ENCODE assay signal across 20 cellular contexts in genomic region chr14:67579636-67580035, GRCh38. TPM values are rescaled to one million over a fixed set of nuclear protein-coding genes. Genes with fewer than 3 reads are reported as not detected.
DNase-seq lines count a peak whose midpoint lies in the region; FAIRE-seq and TF ChIP-seq lines count a peak whose summit lies in the region.
"Had no signal": no experiment of that assay in that cellular context is flagged by ENCODE, and none has a peak within 500 bp of the region (broad histone marks: within the 10 kb centered on the region; RNA-seq: fewer than 3 reads in every experiment).

No MANE protein-coding gene starts in this region.

- H3K36me3 ChIP-seq in hepatocyte (replicated peaks; ENCODE audit: insufficient read depth, low read depth) (no peaks in the 10 kb centered on the region), neuronal stem cell (replicated peaks in 1 of 2; ENCODE audit: control insufficient read depth in 2 of 2, insufficient read depth in 2 of 2, low read length in 2 of 2) (peaks cover 6 to 7% of the 10 kb centered on the region in 2 donors)
- H3K36me3 ChIP-seq: BE2C had no signal

- H3K4me2 ChIP-seq in hepatocyte (no peak overlapping the region), neuronal stem cell (ENCODE audit: insufficient read depth, low read length, poor library complexity, severe bottlenecking) (no peak overlapping the region)

- H4K91ac ChIP-seq in neuronal stem cell (ENCODE audit: low read depth, low read length, poor library complexity): no peak overlapping the region

- H3K79me2 ChIP-seq in hepatocyte: no peaks in the 10 kb centered on the region

- peaks cover 15% of the 10 kb centered on the region for H3K4me1 ChIP-seq in hepatocyte (ENCODE audit: insufficient read depth)
- no peaks in the 10 kb centered on the region for H3K4me1 ChIP-seq in neuronal stem cell (ENCODE audit: control insufficient read depth in 2 of 2, insufficient read depth in 1 of 2, low read depth in 1 of 2, low read length in 2 of 2)
- H3K4me1 ChIP-seq: BE2C had no signal

- H3K27me3 ChIP-seq in hepatocyte (no peaks in the 10 kb centered on the region), neuronal stem cell (ENCODE audit: control insufficient read depth in 3 of 3, insufficient read depth in 3 of 3, low read depth in 1 of 3, low read length in 3 of 3) (no peaks in the 10 kb centered on the region)
- H3K27me3 ChIP-seq: BE2C had no signal

- H3K23ac ChIP-seq in neuronal stem cell (ENCODE audit: low read depth, low read length, poor library complexity): no peak overlapping the region

- no peak overlapping the region for H2AFZ ChIP-seq in hepatocyte
- H2AFZ ChIP-seq in neuronal stem cell (ENCODE audit: low read length): no peak overlapping the region

- H4K20me1 ChIP-seq in hepatocyte (ENCODE audit: insufficient read depth, poor library complexity, severe bottlenecking): no peaks in the 10 kb centered on the region

- no peak overlapping the region for H2BK12ac ChIP-seq in neuronal stem cell (ENCODE audit: low read length)

- peak; percentile 95 for FAIRE-seq in urothelium cell line (lab: Jason Lieb, UNC)
- FAIRE-seq: A204.1, G401.6, GM12891, HepG2 had no signal

- H3K9me2 ChIP-seq in hepatocyte (replicated peaks; ENCODE audit: insufficient read depth): no peaks in the 10 kb centered on the region

- no peak overlapping the region for H3K18ac ChIP-seq in neuronal stem cell (ENCODE audit: low read length)

- H3K9me3 ChIP-seq in hepatocyte (ENCODE audit: low read depth): no peaks in the 10 kb centered on the region
- H3K9me3 ChIP-seq in neuronal stem cell (replicated peaks in 1 of 2; ENCODE audit: control insufficient read depth in 2 of 2, insufficient read depth in 1 of 2, low read depth in 1 of 2, low read length in 2 of 2): no peaks in the 10 kb centered on the region
- H3K9me3 ChIP-seq: BE2C had no signal

- no peak overlapping the region for H4K8ac ChIP-seq in neuronal stem cell (ENCODE audit: low read depth, low read length)

- peak overlapping the region; percentile 40 for H2AK5ac ChIP-seq in neuronal stem cell (ENCODE audit: low read depth, low read length)

- no peak overlapping the region for H2BK5ac ChIP-seq in neuronal stem cell (ENCODE audit: low read length)

- H3K14ac ChIP-seq in neuronal stem cell (ENCODE audit: low read length): no peak overlapping the region

- DNase-seq in hepatocyte (ENCODE audit: low spot score) (no peak), neuronal stem cell (ENCODE audit: low spot score) (no peak), urothelium cell line (ENCODE audit: low spot score) (no peak), NCI-H774 (lab: John Stamatoyannopoulos, UW) (no peak), DMS 273 treated with DMSO at 0.1 percent for 48 hours (lab: John Stamatoyannopoulos, UW) (no peak), medulla oblongata (ENCODE audit: extremely low spot score) (no peak)
- DNase-seq: ACHN; BE2C; CD4-positive, CD25-positive, alpha-beta regulatory T cell; CD8-positive, alpha-beta memory T cell; COR-L47; GOT3; H7; HFFc6 had no signal

- H3K27ac ChIP-seq in VCaP: 0 out of 2 replicates have a peak overlapping the region, but pooled peaks have one; percentile 24
- H3K27ac ChIP-seq in hepatocyte: peak overlapping the region; percentile 83
- no peak overlapping the region for H3K27ac ChIP-seq in neuronal stem cell (replicated peaks; ENCODE audit: low read length)

- H3K4ac ChIP-seq in neuronal stem cell (ENCODE audit: low read length): no peak overlapping the region

- no peak overlapping the region for H2BK120ac ChIP-seq in neuronal stem cell (ENCODE audit: low read depth, low read length)

- WGBS in hepatocyte (ENCODE audit: low lambda C conversion rate, missing lambda C conversion rate): 95% methylated on average over 7 of the region's 7 CpGs
- no CpG with 5 or more reads among the region's 7 CpGs for WGBS in neuronal stem cell (ENCODE audit: extremely low coverage in 2 of 2, insufficient read length in 2 of 2, insufficient replicate concordance in 1 of 2), 2 donors

- no peaks in the 10 kb centered on the region for H3K79me1 ChIP-seq in neuronal stem cell (ENCODE audit: low read depth, low read length)

- H2BK15ac ChIP-seq in neuronal stem cell (ENCODE audit: low read length): no peak overlapping the region

- H3K9ac ChIP-seq in neuronal stem cell (ENCODE audit: low read depth, low read length, poor library complexity): no peak overlapping the region

- H3K4me3 ChIP-seq in hepatocyte: no peak overlapping the region
- H3K4me3 ChIP-seq in neuronal stem cell (ENCODE audit: low read length in 2 of 2): no peak overlapping the region

- TF ChIP-seq CTCF in VCaP (conservative IDR thresholded peaks at IDR 0.05) (no peak), hepatocyte (IDR thresholded peaks at IDR 0.05; ENCODE audit: poor library complexity) (no peak)

RNA-seq across cellular contexts. Expression of gene PIGH, which starts 20.4 kb away (rescaled TPM):
- 51.2 and 64.4 TPM in 2 replicates for total RNA-seq in hepatocyte
- 66.4 and 75.8 TPM in 2 replicates for polyA plus RNA-seq in hepatocyte
- 9.3 TPM for polyA plus RNA-seq in neuronal stem cell (2013, experiment 1 of 2)
- polyA plus RNA-seq in neuronal stem cell (2013, experiment 2 of 2): 9.9 TPM

RNA-seq across cellular contexts. Expression of gene ARG2, which starts 40.1 kb away (rescaled TPM):
- total RNA-seq in hepatocyte: 22.3 and 35.0 TPM in 2 replicates
- 29.0 and 33.3 TPM in 2 replicates for polyA plus RNA-seq in hepatocyte
- polyA plus RNA-seq in neuronal stem cell (2013, experiment 1 of 2): 49.2 TPM
- polyA plus RNA-seq in neuronal stem cell (2013, experiment 2 of 2): 50.1 TPM

RNA-seq across cellular contexts. Expression of gene PLEKHH1, which starts 46.5 kb away (rescaled TPM):
- total RNA-seq in hepatocyte: 17.1 and 19.5 TPM in 2 replicates
- 12.8 and 16.9 TPM in 2 replicates for polyA plus RNA-seq in hepatocyte
- polyA plus RNA-seq in neuronal stem cell (2013, experiment 1 of 2): 7.7 TPM
- 8.2 TPM for polyA plus RNA-seq in neuronal stem cell (2013, experiment 2 of 2)
- polyA plus RNA-seq: CD8-positive, alpha-beta memory T cell; IgD-negative memory B cell had no signal
